In the genomic region with DNA sequence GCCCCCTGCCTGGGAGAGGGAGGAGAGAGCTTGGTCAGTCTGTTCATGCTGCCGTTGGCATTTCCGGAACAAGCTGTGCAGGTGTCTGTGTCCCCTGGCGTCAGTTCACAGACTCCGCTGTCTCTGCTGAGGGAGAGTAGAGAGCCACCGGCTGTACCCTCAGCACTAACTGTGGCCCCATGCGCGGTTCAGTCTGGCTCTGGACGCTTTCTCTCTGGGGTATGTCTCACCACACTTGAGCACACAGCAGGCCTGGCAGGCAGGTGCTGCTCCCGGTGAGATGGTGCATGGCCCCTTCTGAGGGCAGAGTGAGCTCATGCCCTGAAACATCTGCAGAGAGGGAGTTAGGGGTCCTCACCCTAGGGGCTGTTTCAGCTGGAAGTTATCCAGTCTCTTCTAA, we compare ENCODE assay signal across 16 cellular contexts. TPM values are rescaled to one million over a fixed set of nuclear protein-coding genes. Genes with fewer than 3 reads are reported as not detected.
DNase-seq lines count a peak whose midpoint lies in the region; ATAC-seq lines count a peak whose summit lies in the region.
"Had no signal": no experiment of that assay in that cellular context is flagged by ENCODE, and none has a peak within 500 bp of the region (broad histone marks: within the 10 kb centered on the region; RNA-seq: fewer than 3 reads in every experiment).

No MANE protein-coding gene starts in this region.

- H3K36me3 ChIP-seq in KOPT-K1 (ENCODE audit: insufficient read depth, low read length) (no peaks in the 10 kb centered on the region), SJCRH30 (no peaks in the 10 kb centered on the region)
- H3K36me3 ChIP-seq: HAP-1, Peyer's patch had no signal

- CTCF ChIA-PET in activated CD4-positive, alpha-beta T cell treated with anti-CD3 and anti-CD28 coated beads for 36 hours (lab: Charles Lee): interaction anchor here (0.7 to 1.1 kb wide), 2 partner anchors 10 to 79 kb away, joined by 3 read pairs; no protein-coding TSS in a partner anchor

- no peaks in the 10 kb centered on the region for H3K9me3 ChIP-seq in KOPT-K1 (ENCODE audit: insufficient read depth, low read length, poor library complexity, severe bottlenecking)
- no peaks in the 10 kb centered on the region for H3K9me3 ChIP-seq in SJCRH30 (replicated peaks)
- H3K9me3 ChIP-seq: HAP-1, Peyer's patch had no signal

- peak overlapping the region; percentile 97 for H3K27ac ChIP-seq in KOPT-K1 (ENCODE audit: low read depth, low read length, poor library complexity, severe bottlenecking)
- no peak overlapping the region for H3K27ac ChIP-seq in SJCRH30
- H3K27ac ChIP-seq: Peyer's patch had no signal

- H3K36me3 Mint-ChIP-seq in activated CD4-positive, alpha-beta T cell treated with anti-CD3 and anti-CD28 coated beads for 36 hours (ENCODE audit: low read depth): no peaks in the 10 kb centered on the region
- H3K36me3 Mint-ChIP-seq: CD8-positive, alpha-beta memory T cell had no signal

- peaks cover 10% of the 10 kb centered on the region for H3K4me1 Mint-ChIP-seq in activated CD4-positive, alpha-beta T cell treated with anti-CD3 and anti-CD28 coated beads for 36 hours
- H3K4me1 Mint-ChIP-seq: CD8-positive, alpha-beta memory T cell had no signal

- POLR2A ChIA-PET in activated CD4-positive, alpha-beta T cell treated with anti-CD3 and anti-CD28 coated beads for 36 hours (lab: Charles Lee): no interaction called here

- H3K4me1 ChIP-seq in SJCRH30: peaks cover 15% of the 10 kb centered on the region
- H3K4me1 ChIP-seq: HAP-1, Peyer's patch had no signal

- peaks cover 3% of the 10 kb centered on the region for H3K27me3 Mint-ChIP-seq in activated CD4-positive, alpha-beta T cell treated with anti-CD3 and anti-CD28 coated beads for 36 hours

- H3K9me3 Mint-ChIP-seq in activated CD4-positive, alpha-beta T cell treated with anti-CD3 and anti-CD28 coated beads for 36 hours (ENCODE audit: low read depth): no peaks in the 10 kb centered on the region
- H3K9me3 Mint-ChIP-seq: CD8-positive, alpha-beta memory T cell had no signal

- H3K27ac Mint-ChIP-seq in activated CD4-positive, alpha-beta T cell treated with anti-CD3 and anti-CD28 coated beads for 36 hours: no peak overlapping the region

- intact Hi-C loops in activated CD4-positive, alpha-beta T cell treated with anti-CD3 and anti-CD28 coated beads for 36 hours (cut with DNase I, micrococcal nuclease): no loop called here

- no peak overlapping the region for H3K4me3 ChIP-seq in SJCRH30
- H3K4me3 ChIP-seq: HAP-1, Peyer's patch had no signal

- DNase-seq in NCI-H2107 treated with DMSO at 0.1 percent for 48 hours (lab: John Stamatoyannopoulos, UW; ENCODE audit: unreplicated experiment) (peak; percentile 7), NCI-H2107 (lab: John Stamatoyannopoulos, UW) (no peak), NCI-H748 treated with DMSO at 0.1 percent for 48 hours (lab: John Stamatoyannopoulos, UW) (no peak), SJCRH30 (no peak)
- peak; percentile 19 for DNase-seq in stimulated activated CD8-positive, alpha-beta memory T cell treated with anti-CD3 and anti-CD28 coated beads, Interleukin-4, amount 100 ng/mL, for 48 hours
- DNase-seq in activated CD4-positive, alpha-beta T cell treated with anti-CD3 and anti-CD28 coated beads for 36 hours: no peak
- DNase-seq: 8988T; CD8-positive, alpha-beta memory T cell; KBM-7; NCI-H1436; NCI-H2029; Peyer's patch had no signal

- H3K4me3 Mint-ChIP-seq in activated CD4-positive, alpha-beta T cell treated with anti-CD3 and anti-CD28 coated beads for 36 hours: no peak overlapping the region
- H3K4me3 Mint-ChIP-seq: CD8-positive, alpha-beta memory T cell had no signal

- ATAC-seq in esophagus mucosa: peak; percentile 3
- no peak for ATAC-seq in activated CD4-positive, alpha-beta T cell treated with anti-CD3 and anti-CD28 coated beads for 36 hours
- ATAC-seq: SK-N-SH treated with all-trans-retinoic acid at 6 μM for 48 hours had no signal

- H3K27me3 ChIP-seq in SJCRH30: no peaks in the 10 kb centered on the region
- H3K27me3 ChIP-seq: Peyer's patch had no signal

RNA-seq across cellular contexts. Expression of a gene that starts 60.0 kb away (rescaled TPM):
- 11.1 TPM for total RNA-seq in esophagus mucosa
- total RNA-seq in SJCRH30 (2014; rRNA removed; shearing (Covaris generic)): 0.06 and 0.10 TPM in 2 replicates
- under 1 TPM; 0.21 to 0.56 TPM for total RNA-seq in activated CD4-positive, alpha-beta T cell treated with anti-CD3 and anti-CD28 coated beads for 36 hours

Comparison
In these comparisons a context has a peak if more than half of its experiments do, and no peak if none do; other contexts are left out.
1. DNase-seq: peak in NCI-H2107 treated with DMSO at 0.1 percent for 48 hours (single experiment) and stimulated activated CD8-positive, alpha-beta memory T cell treated with anti-CD3 and anti-CD28 coated beads, Interleukin-4, amount 100 ng/mL, for 48 hours (single experiment); none in NCI-H2107 (single experiment), NCI-H748 treated with DMSO at 0.1 percent for 48 hours (single experiment), SJCRH30 (0 of 2) and activated CD4-positive, alpha-beta T cell treated with anti-CD3 and anti-CD28 coated beads for 36 hours (single experiment).